In the genomic region with DNA sequence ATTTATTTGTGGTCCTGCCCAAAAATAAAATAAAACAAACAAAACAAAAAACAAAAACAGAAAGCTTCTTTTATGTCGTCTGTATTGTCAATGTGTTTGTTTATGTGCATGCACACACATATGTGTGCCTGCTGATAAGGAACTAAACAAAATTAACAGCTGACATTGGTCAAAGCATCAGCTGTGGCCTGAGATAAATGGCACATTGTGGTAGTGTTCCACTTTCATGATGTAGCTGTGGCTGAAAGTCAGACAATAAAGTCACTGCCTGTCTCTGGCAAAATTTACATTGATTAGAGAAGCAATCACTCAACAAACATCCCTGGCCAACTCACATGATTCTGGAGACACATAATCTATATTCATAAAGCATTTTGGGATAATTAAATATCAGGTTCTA, we compare ENCODE assay signal across 23 cellular contexts.
"Had no signal": no experiment of that assay in that cellular context is flagged by ENCODE, and none has a peak within 500 bp of the region (broad histone marks: within the 10 kb centered on the region; RNA-seq: fewer than 3 reads in every experiment).

No MANE protein-coding gene starts in this region.

- DNase-seq: Kasumi-1, MM.1S, NCI-H1105, NCI-H1417, NCI-H1436 treated with DMSO at 0.1 percent for 48 hours, NCI-H1694, NCI-H1930, NCI-H2081, NCI-H2107, NCI-H2227 treated with DMSO at 0.1 percent for 48 hours, NCI-H524, NCI-H526 treated with DMSO at 0.1 percent for 48 hours, NCI-H748 treated with DMSO at 0.1 percent for 48 hours, SHP77 treated with DMSO at 0.1 percent for 48 hours, SJCRH30, SW 1271, T-cell had no signal

- ATAC-seq: K562, Panc1, Right ventricle myocardium inferior, T-cell had no signal

- H3K27me3 ChIP-seq: SJCRH30 had no signal

- H3K27ac ChIP-seq: HL-60, KMS-11, RWPE1, SJCRH30 had no signal

- H3K9ac ChIP-seq: KMS-11 had no signal

- H3K9me3 ChIP-seq: SJCRH30 had no signal

- H3K4me2 ChIP-seq: KMS-11 had no signal

- H3K36me3 ChIP-seq: SJCRH30 had no signal

- H3K4me1 ChIP-seq: SJCRH30 had no signal

- H3K4me3 ChIP-seq: K562, SJCRH30 had no signal
